Comparison of ENCODE assay signal across 16 cellular contexts in the genomic region with DNA sequence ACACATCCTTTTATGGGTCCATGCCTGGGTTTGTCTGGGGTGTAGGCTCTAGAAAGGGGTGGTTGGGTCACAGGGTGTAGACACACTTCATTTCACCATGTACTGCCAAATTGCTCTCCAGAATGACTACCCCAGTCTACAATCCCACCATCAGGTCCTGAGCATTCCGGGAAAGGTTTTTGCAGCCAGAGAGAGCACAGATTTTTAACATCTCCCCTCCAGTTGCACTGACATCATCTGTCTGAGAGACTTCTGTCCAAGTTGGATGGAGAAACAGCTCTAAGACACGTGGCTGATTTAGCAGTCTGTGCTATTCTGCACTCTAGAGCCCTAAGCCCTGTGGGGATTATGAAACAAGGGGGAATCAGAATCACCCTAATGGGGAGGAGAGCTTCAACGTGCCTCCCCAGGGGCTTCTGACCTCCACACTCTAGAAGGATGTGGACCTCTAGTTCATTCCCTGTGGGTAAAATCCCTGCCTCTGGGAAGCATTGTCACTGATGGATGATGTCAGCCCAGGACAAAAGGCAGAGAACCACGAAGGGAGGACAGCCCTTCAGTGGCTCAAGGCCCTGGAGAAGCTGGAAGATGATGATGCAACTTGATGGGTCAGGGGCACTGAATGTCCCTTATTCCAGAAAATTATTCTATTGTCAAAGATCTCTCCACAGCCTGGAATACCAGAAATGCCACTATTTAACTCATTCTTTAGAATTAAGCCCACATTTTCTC.
A peak's percentile ranks its signal among the peaks of the same experiment; 100 is the strongest.
DNase-seq lines count a peak whose midpoint lies in the region; ATAC-seq and TF ChIP-seq lines count a peak whose summit lies in the region.
"Had no signal": no experiment of that assay in that cellular context is flagged by ENCODE, and none has a peak within 500 bp of the region (broad histone marks: within the 10 kb centered on the region; RNA-seq: fewer than 3 reads in every experiment).

No MANE protein-coding gene starts in this region.

- H3K9me3 ChIP-seq in gastroesophageal sphincter (no peaks in the 10 kb centered on the region), gastrocnemius medialis (no peaks in the 10 kb centered on the region)
- H3K9me3 ChIP-seq: SJSA1 had no signal

- peak overlapping the region; percentile 63 for H3K27ac Mint-ChIP-seq in activated T-helper 17 cell treated with anti-CD3 and anti-CD28 coated beads, Interleukin-2, amount 50 U/mL, for 72 hours
- no peak overlapping the region for H3K27ac Mint-ChIP-seq in activated naive CD4-positive, alpha-beta T cell treated with anti-CD3 and anti-CD28 coated beads, Interleukin-2, amount 10 ng/mL, durations not matched to agents 7 days and 5 days
- H3K27ac Mint-ChIP-seq: stimulated activated naive CD8-positive, alpha-beta T cell treated with anti-CD3 and anti-CD28 coated beads, Interleukin-15, Interleukin-2, amounts not matched to agents 100 ng/mL and 50 ng/mL, for 24 hours had no signal

- WGBS in gastroesophageal sphincter (ENCODE audit: low coverage in 1 of 2), 2 donors: 60 to 69% methylated on average over 1 to 2 of the region's 4 CpGs

- intact Hi-C loops in gastrocnemius medialis (cut with DNase I; ENCODE audit: low total_unique reads): no loop called here

- ATAC-seq in activated T-helper 17 cell treated with anti-CD3 and anti-CD28 coated beads, Interleukin-2, amount 50 U/mL, for 72 hours (replicated peaks): no peak
- ATAC-seq in gastroesophageal sphincter: peak; percentile 82
- ATAC-seq in gastrocnemius medialis: peak; percentile 46 to 48
- ATAC-seq in HG02571 (IDR thresholded peaks at IDR 0.05; ENCODE audit: unreplicated experiment): no peak

- H3K4me3 ChIP-seq in gastroesophageal sphincter (no peak overlapping the region), gastrocnemius medialis (no peak overlapping the region)
- H3K4me3 ChIP-seq: SJSA1 had no signal

- no peaks in the 10 kb centered on the region for H3K9me3 Mint-ChIP-seq in activated T-helper 17 cell treated with anti-CD3 and anti-CD28 coated beads, Interleukin-2, amount 50 U/mL, for 72 hours
- no peaks in the 10 kb centered on the region for H3K9me3 Mint-ChIP-seq in activated naive CD4-positive, alpha-beta T cell treated with anti-CD3 and anti-CD28 coated beads, Interleukin-2, amount 10 ng/mL, durations not matched to agents 7 days and 5 days
- H3K9me3 Mint-ChIP-seq: stimulated activated naive CD8-positive, alpha-beta T cell treated with anti-CD3 and anti-CD28 coated beads, Interleukin-15, Interleukin-2, amounts not matched to agents 100 ng/mL and 50 ng/mL, for 24 hours had no signal

- H3K27me3 ChIP-seq in gastroesophageal sphincter (no peaks in the 10 kb centered on the region), gastrocnemius medialis (no peaks in the 10 kb centered on the region)
- H3K27me3 ChIP-seq: SJSA1 had no signal

- no peaks in the 10 kb centered on the region for H3K27me3 Mint-ChIP-seq in activated T-helper 17 cell treated with anti-CD3 and anti-CD28 coated beads, Interleukin-2, amount 50 U/mL, for 72 hours
- H3K27me3 Mint-ChIP-seq in activated naive CD4-positive, alpha-beta T cell treated with anti-CD3 and anti-CD28 coated beads, Interleukin-2, amount 10 ng/mL, durations not matched to agents 7 days and 5 days: peaks cover 13% of the 10 kb centered on the region

- in situ Hi-C loops in gastrocnemius medialis (cut with MboI; ENCODE audit: low sequenced_read_pairs in 4 of 4): no loop called here

- TF ChIP-seq CTCF in gastroesophageal sphincter (IDR thresholded peaks at IDR 0.05) (no peak), gastrocnemius medialis (IDR thresholded peaks at IDR 0.05 in 4 of 5, conservative IDR thresholded peaks at IDR 0.05 in 1 of 5) (no peak)

- CTCF ChIA-PET in activated naive CD4-positive, alpha-beta T cell treated with anti-CD3 and anti-CD28 coated beads, Interleukin-2, amount 10 ng/mL, durations not matched to agents 7 days and 5 days (lab: Charles Lee): interaction anchor here (1.6 kb wide), 1 partner anchor 193 kb away, joined by 4 read pairs; no protein-coding TSS in a partner anchor

- TF ChIP-seq EP300 in gastroesophageal sphincter (IDR thresholded peaks at IDR 0.05): no peak

- peak overlapping the region; percentile 52 for H3K4me3 Mint-ChIP-seq in activated T-helper 17 cell treated with anti-CD3 and anti-CD28 coated beads, Interleukin-2, amount 50 U/mL, for 72 hours
- no peak overlapping the region for H3K4me3 Mint-ChIP-seq in activated naive CD4-positive, alpha-beta T cell treated with anti-CD3 and anti-CD28 coated beads, Interleukin-2, amount 10 ng/mL, durations not matched to agents 7 days and 5 days
- H3K4me3 Mint-ChIP-seq: stimulated activated naive CD8-positive, alpha-beta T cell treated with anti-CD3 and anti-CD28 coated beads, Interleukin-15, Interleukin-2, amounts not matched to agents 100 ng/mL and 50 ng/mL, for 24 hours had no signal

- H3K27ac ChIP-seq in gastroesophageal sphincter (peak overlapping the region in 3 of 4 donors; percentile 45 to 59 (median 57)), gastrocnemius medialis (no peak overlapping the region)
- H3K27ac ChIP-seq: SJSA1 had no signal

- peaks cover 32% of the 10 kb centered on the region for H3K4me1 Mint-ChIP-seq in activated T-helper 17 cell treated with anti-CD3 and anti-CD28 coated beads, Interleukin-2, amount 50 U/mL, for 72 hours
- H3K4me1 Mint-ChIP-seq in activated naive CD4-positive, alpha-beta T cell treated with anti-CD3 and anti-CD28 coated beads, Interleukin-2, amount 10 ng/mL, durations not matched to agents 7 days and 5 days: peaks cover 11% of the 10 kb centered on the region

- H3K36me3 Mint-ChIP-seq in activated T-helper 17 cell treated with anti-CD3 and anti-CD28 coated beads, Interleukin-2, amount 50 U/mL, for 72 hours (ENCODE audit: low read depth): no peaks in the 10 kb centered on the region
- no peaks in the 10 kb centered on the region for H3K36me3 Mint-ChIP-seq in activated naive CD4-positive, alpha-beta T cell treated with anti-CD3 and anti-CD28 coated beads, Interleukin-2, amount 10 ng/mL, durations not matched to agents 7 days and 5 days

- DNase-seq in EH (ENCODE audit: low read depth): peak; percentile 87
- no peak for DNase-seq in gastrocnemius medialis
- no peak for DNase-seq in activated naive CD4-positive, alpha-beta T cell treated with anti-CD3 and anti-CD28 coated beads, Interleukin-2, amount 10 ng/mL, durations not matched to agents 7 days and 5 days
- DNase-seq in C1 segment of cervical spinal cord (lab: John Stamatoyannopoulos, UW): no peak
- DNase-seq in DMS153 (lab: John Stamatoyannopoulos, UW): no peak
- DNase-seq: activated T-cell treated with anti-CD3 and anti-CD28 coated beads, Interleukin-2, amount 50 U/mL, for 48 hours; erythroblast; left colon; NCI-H526 treated with DMSO at 0.1 percent for 48 hours; occipital lobe; stimulated activated CD4-positive, alpha-beta T cell treated with anti-CD3 and anti-CD28 coated beads, Interleukin-4, amount 100 ng/mL, for 1 hour had no signal

- TF ChIP-seq POLR2A in gastroesophageal sphincter (IDR thresholded peaks at IDR 0.05) (no peak), gastrocnemius medialis (IDR thresholded peaks at IDR 0.05) (no peak)

- no peaks in the 10 kb centered on the region for H3K36me3 ChIP-seq in gastroesophageal sphincter
- H3K36me3 ChIP-seq in gastrocnemius medialis: no peaks in the 10 kb centered on the region
- H3K36me3 ChIP-seq: SJSA1 had no signal

- H3K4me1 ChIP-seq in gastroesophageal sphincter (peaks cover 3 to 33% (median 6%) of the 10 kb centered on the region in 3 donors), gastrocnemius medialis (no peaks in the 10 kb centered on the region)
- H3K4me1 ChIP-seq: SJSA1 had no signal

Comparison
In these comparisons a context has a peak if more than half of its experiments do, and no peak if none do; other contexts are left out.
1. ATAC-seq: peak in gastroesophageal sphincter (single experiment) and gastrocnemius medialis (2 of 2); none in activated T-helper 17 cell treated with anti-CD3 and anti-CD28 coated beads, Interleukin-2, amount 50 U/mL, for 72 hours (single experiment) and HG02571 (single experiment).
2. H3K27ac ChIP-seq: peak in gastroesophageal sphincter (3 of 4); none in gastrocnemius medialis (0 of 4).